In the genomic region with DNA sequence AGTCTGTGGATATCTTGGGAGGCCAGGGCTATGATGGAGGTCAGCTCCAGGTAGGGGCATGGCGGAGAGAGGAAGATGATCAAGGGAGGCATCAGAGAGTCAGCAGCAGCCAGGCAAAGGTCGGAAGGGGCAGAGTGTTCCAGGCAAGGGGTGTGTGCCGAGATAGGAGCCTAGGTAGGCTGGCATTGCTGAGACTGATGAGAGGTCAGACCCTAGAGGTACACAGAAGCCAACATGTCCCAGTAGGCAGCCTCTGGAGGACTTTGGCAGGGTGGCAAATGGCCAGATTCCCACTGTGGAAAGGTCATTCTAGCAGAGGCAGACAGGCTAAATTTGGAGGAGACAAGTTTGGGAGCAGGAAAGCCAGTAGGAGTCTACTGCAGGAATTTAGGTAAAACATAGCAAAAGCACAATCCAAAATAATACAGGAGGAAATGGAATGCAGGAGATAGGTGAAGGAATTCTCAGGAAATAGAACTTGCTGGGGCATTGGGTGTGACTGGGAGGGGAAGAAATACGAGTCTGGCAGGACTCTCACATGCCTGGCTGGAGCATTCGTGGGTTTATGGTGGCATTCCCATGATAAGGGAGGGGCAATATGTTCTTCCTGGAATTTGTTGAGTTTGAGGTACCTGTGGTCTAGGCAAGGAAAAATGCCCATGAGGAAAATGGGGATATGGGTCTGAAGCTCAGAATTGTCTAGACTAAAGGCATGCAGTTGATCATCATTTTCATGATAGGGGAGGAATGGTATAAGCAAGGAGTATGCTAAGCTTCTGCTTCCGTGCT, we compare ENCODE assay signal across 20 cellular contexts. TPM values are rescaled to one million over a fixed set of nuclear protein-coding genes. Genes with fewer than 3 reads are reported as not detected.
DNase-seq lines count a peak whose midpoint lies in the region; ATAC-seq, FAIRE-seq and TF ChIP-seq lines count a peak whose summit lies in the region.
"Had no signal": no experiment of that assay in that cellular context is flagged by ENCODE, and none has a peak within 500 bp of the region (broad histone marks: within the 10 kb centered on the region; RNA-seq: fewer than 3 reads in every experiment).

No MANE protein-coding gene starts in this region.

- H3K36me3 ChIP-seq in mucosa of rectum (ENCODE audit: control insufficient read depth in 2 of 2, insufficient read depth in 2 of 2, low read length in 2 of 2) (no peaks in the 10 kb centered on the region), transverse colon (no peaks in the 10 kb centered on the region)
- H3K36me3 ChIP-seq: SJCRH30 had no signal

- FAIRE-seq in GM12892 (lab: Jason Lieb, UNC): no peak
- FAIRE-seq: GM12878 had no signal

- no peak for TF ChIP-seq CTCF in coronary artery (IDR thresholded peaks at IDR 0.05)
- no peak for TF ChIP-seq CTCF in transverse colon (IDR thresholded peaks at IDR 0.05)

- no peaks in the 10 kb centered on the region for H3K9me3 ChIP-seq in mucosa of rectum (ENCODE audit: control insufficient read depth in 2 of 2, low read length in 2 of 2)
- no peaks in the 10 kb centered on the region for H3K9me3 ChIP-seq in transverse colon
- H3K9me3 ChIP-seq: SJCRH30 had no signal

- intact Hi-C loops in left ventricle myocardium superior (cut with micrococcal nuclease) (no loop called here), transverse colon (cut with DNase I; ENCODE audit: low total_unique reads) (no loop called here)

- in situ Hi-C loops in transverse colon (cut with MboI; ENCODE audit: low pct_ligation_motif_present in 1 of 4, low pct_unique_long_range_greater_than_20kb in 1 of 4, low sequenced_read_pairs in 3 of 4): no loop called here

- TF ChIP-seq POLR2A in transverse colon (IDR thresholded peaks at IDR 0.05) (no peak), GM12892 (IDR thresholded peaks at IDR 0.05; ENCODE audit: low read depth, low read length) (no peak)

- TF ChIP-seq EP300 in transverse colon (IDR thresholded peaks at IDR 0.05; ENCODE audit: low read depth): no peak

- H3K27ac ChIP-seq in coronary artery: no peak overlapping the region
- H3K27ac ChIP-seq in mucosa of rectum (ENCODE audit: low read depth in 2 of 2, low read length in 2 of 2): peak overlapping the region; percentile 90
- peak overlapping the region; percentile 77 to 81 (median 80) for H3K27ac ChIP-seq in transverse colon
- H3K27ac ChIP-seq: SJCRH30 had no signal

- WGBS in transverse colon (ENCODE audit: low coverage in 1 of 2), 2 donors: 50 to 59% methylated on average over 6 of the region's 6 CpGs

- DNase-seq in coronary artery (ENCODE audit: low spot score) (peak; percentile 28), left ventricle myocardium superior (peak; percentile 77), transverse colon (peak; percentile 63), GM12892 (ENCODE audit: insufficient read length) (no peak), SHP77 (lab: John Stamatoyannopoulos, UW) (no peak)
- DNase-seq: ACHN; CD4-positive, CD25-positive, alpha-beta regulatory T cell; DMS53; GOT3; MM.1S; NCI-H1105 treated with DMSO at 0.1 percent for 48 hours; NCI-H187 treated with DMSO at 0.1 percent for 48 hours; NCI-H2171; NCI-H446 treated with DMSO at 0.1 percent for 48 hours; NCI-H774; SJCRH30 had no signal

- no peaks in the 10 kb centered on the region for H3K27me3 ChIP-seq in mucosa of rectum (ENCODE audit: control insufficient read depth in 2 of 2, insufficient read depth in 2 of 2, low read length in 2 of 2)
- H3K27me3 ChIP-seq in transverse colon: no peaks in the 10 kb centered on the region
- H3K27me3 ChIP-seq: SJCRH30 had no signal

- H3K4me1 ChIP-seq in mucosa of rectum (ENCODE audit: control insufficient read depth in 2 of 2, insufficient read depth in 2 of 2, low read length in 2 of 2) (peaks cover 15 to 35% of the 10 kb centered on the region in 2 donors), transverse colon (peaks cover 5 to 30% (median 24%) of the 10 kb centered on the region in 4 donors)
- H3K4me1 ChIP-seq: SJCRH30 had no signal

- ATAC-seq in left ventricle myocardium superior (peak; percentile 86), GM21381 (IDR thresholded peaks at IDR 0.05; ENCODE audit: unreplicated experiment) (no peak)
- ATAC-seq: GM12878, Panc1 had no signal

- H3K4me3 ChIP-seq in coronary artery (no peak overlapping the region), mucosa of rectum (ENCODE audit: low read length in 2 of 2) (peak overlapping the region; percentile 39 to 46), transverse colon (no peak overlapping the region)
- H3K4me3 ChIP-seq: GM12878, SJCRH30 had no signal

- H3K9ac ChIP-seq in mucosa of rectum (ENCODE audit: low read depth in 1 of 2, low read length in 2 of 2): peak overlapping the region in 1 of 2 donors; percentile 45

RNA-seq across cellular contexts. Expression of a gene that starts 25.7 kb away (rescaled TPM):
- total RNA-seq in left ventricle myocardium superior: 30.1 TPM
- 100 to 1,000 TPM in 3 of 4 donors, 10 to 100 TPM in 1; 44.6 to 210 (median 171) TPM for total RNA-seq in transverse colon
- not detected for polyA plus RNA-seq in GM12892 (2012; ENCODE audit: missing spikeins)
- total RNA-seq: CD4-positive, CD25-positive, alpha-beta regulatory T cell; GM12878; SJCRH30 had no signal
- polyA plus RNA-seq: GM12878 had no signal

RNA-seq across cellular contexts. Expression of a gene that starts 26.1 kb away (rescaled TPM):
- total RNA-seq in left ventricle myocardium superior (0.17 TPM), transverse colon (100 to 1,000 TPM; 143 to 687 (median 427) TPM)
- not detected for polyA plus RNA-seq in GM12892 (2012; ENCODE audit: missing spikeins)
- total RNA-seq: CD4-positive, CD25-positive, alpha-beta regulatory T cell; GM12878; SJCRH30 had no signal
- polyA plus RNA-seq: CD4-positive, CD25-positive, alpha-beta regulatory T cell had no signal

RNA-seq across cellular contexts. Expression of a gene that starts 26.1 kb away (rescaled TPM):
- 45.2 TPM for total RNA-seq in left ventricle myocardium superior
- 100 to 1,000 TPM in 3 of 4 donors, 10 to 100 TPM in 1; 30.4 to 369 (median 224) TPM for total RNA-seq in transverse colon
- polyA plus RNA-seq in GM12892 (2012; ENCODE audit: missing spikeins): not detected
- total RNA-seq: CD4-positive, CD25-positive, alpha-beta regulatory T cell; SJCRH30 had no signal

Comparison
In these comparisons a context has a peak if more than half of its experiments do, and no peak if none do; other contexts are left out.
1. DNase-seq: peak in coronary artery (single experiment), left ventricle myocardium superior (single experiment) and transverse colon (single experiment); none in GM12892 (single experiment) and SHP77 (0 of 2).
2. H3K27ac ChIP-seq: peak in mucosa of rectum (2 of 2) and transverse colon (4 of 4); none in coronary artery (0 of 2).
3. H3K4me3 ChIP-seq: peak in mucosa of rectum (2 of 2); none in coronary artery (single experiment) and transverse colon (0 of 4).
4. RNA of a gene that starts 26.1 kb away (total RNA-seq): 143 to 687 TPM in transverse colon; 0.17 TPM in left ventricle myocardium superior (single experiment); every median in the first group is over 100 times any median in the second.